1 cellular context compared by ENCODE assay signal in genomic region chr17:7852919-7853692, GRCh38.
TF ChIP-seq lines count a peak whose summit lies in the region.

No MANE protein-coding gene starts in this region.

TF ChIP-seq in WTC11, 78 proteins besides CTCF, POLR2A, EP300 and RAD21 (continued from another document and continues in another):
- no peak for TF ChIP-seq STAT6 (CRISPR knock-in tag; conservative IDR thresholded peaks at IDR 0.05; ENCODE audit: low read depth)
- 0 out of 2 replicates have a peak, but pooled peaks have one; percentile 27 for TF ChIP-seq ZBTB43 (CRISPR knock-in tag; IDR thresholded peaks at IDR 0.05)
- no peak for TF ChIP-seq ZNF532 (CRISPR knock-in tag; IDR thresholded peaks at IDR 0.05; ENCODE audit: borderline replicate concordance)
- TF ChIP-seq ZNF416 (CRISPR knock-in tag; IDR thresholded peaks at IDR 0.05): no peak
- TF ChIP-seq AFF4 (CRISPR knock-in tag; IDR thresholded peaks at IDR 0.05; ENCODE audit: borderline replicate concordance): no peak
- no peak for TF ChIP-seq EMX1 (CRISPR knock-in tag; IDR thresholded peaks at IDR 0.05)
- TF ChIP-seq ZNF138 (CRISPR knock-in tag; conservative IDR thresholded peaks at IDR 0.05): no peak
- TF ChIP-seq ATF2 (CRISPR knock-in tag; IDR thresholded peaks at IDR 0.05; ENCODE audit: borderline replicate concordance, low read depth): no peak
- TF ChIP-seq ZNF512 (CRISPR knock-in tag; IDR thresholded peaks at IDR 0.05; ENCODE audit: borderline replicate concordance): no peak
- no peak for TF ChIP-seq TP53 (CRISPR knock-in tag; IDR thresholded peaks at IDR 0.05)
- TF ChIP-seq RELA (CRISPR knock-in tag; IDR thresholded peaks at IDR 0.05; ENCODE audit: borderline replicate concordance): no peak
- 0 out of 2 replicates have a peak, but pooled peaks have one; percentile 11 for TF ChIP-seq USF2 (CRISPR knock-in tag; IDR thresholded peaks at IDR 0.05)
- no peak for TF ChIP-seq OVOL2 (CRISPR knock-in tag; IDR thresholded peaks at IDR 0.05; ENCODE audit: borderline replicate concordance)
- TF ChIP-seq ZNF263 (CRISPR knock-in tag; IDR thresholded peaks at IDR 0.05; ENCODE audit: low read depth): no peak
- no peak for TF ChIP-seq ATF6 (CRISPR knock-in tag; IDR thresholded peaks at IDR 0.05)
- TF ChIP-seq AR (CRISPR knock-in tag; IDR thresholded peaks at IDR 0.05): no peak
- TF ChIP-seq NFE2L1 (CRISPR knock-in tag; IDR thresholded peaks at IDR 0.05): no peak
- TF ChIP-seq MXD4 (CRISPR knock-in tag; IDR thresholded peaks at IDR 0.05; ENCODE audit: borderline replicate concordance): no peak
- no peak for TF ChIP-seq ETV6 (CRISPR knock-in tag; IDR thresholded peaks at IDR 0.05)
- TF ChIP-seq ATF3 (CRISPR knock-in tag; conservative IDR thresholded peaks at IDR 0.05): no peak
- TF ChIP-seq FOXP4 (CRISPR knock-in tag; IDR thresholded peaks at IDR 0.05): no peak
